In the genomic region with DNA sequence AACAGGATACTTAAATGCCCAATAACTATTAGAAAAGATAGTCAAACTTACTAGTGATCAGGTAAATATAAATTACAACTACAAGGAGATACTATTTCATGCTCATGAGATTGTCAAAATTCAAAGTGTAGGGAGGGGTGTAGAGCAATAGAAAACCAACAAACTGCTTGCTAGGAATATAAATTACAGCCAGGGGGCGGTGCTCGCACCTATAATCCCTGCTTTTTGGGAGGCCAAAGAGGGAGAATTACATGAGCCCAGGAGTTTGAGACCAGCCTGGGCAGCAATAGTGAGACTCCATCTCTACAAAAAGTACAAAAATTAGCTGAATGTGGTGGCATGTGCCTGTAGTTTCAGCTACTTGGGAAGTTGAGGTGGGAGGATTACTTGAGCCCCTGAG, we compare ENCODE assay signal across 9 cellular contexts.
DNase-seq lines count a peak whose midpoint lies in the region; ATAC-seq and TF ChIP-seq lines count a peak whose summit lies in the region.
"Had no signal": no experiment of that assay in that cellular context is flagged by ENCODE, and none has a peak within 500 bp of the region (broad histone marks: within the 10 kb centered on the region; RNA-seq: fewer than 3 reads in every experiment).

No MANE protein-coding gene starts in this region.

- DNase-seq in activated naive CD4-positive, alpha-beta T cell treated with anti-CD3 and anti-CD28 coated beads for 36 hours, result peak; percentile 13
- DNase-seq in activated naive CD4-positive, alpha-beta T cell treated with Interleukin-2 at 50 U/mL for 16 hours, result no peak
- DNase-seq in KBM-7 (peak; percentile 33), chondrocyte (ENCODE audit: low spot score) (no peak), upper lobe of right lung (no peak), hepatic stellate cell (ENCODE audit: low spot score) (no peak), ovary (no peak), suprapubic skin (ENCODE audit: low spot score in 2 of 2) (no peak)
- DNase-seq: CD4-positive, alpha-beta T cell had no signal

- no peak overlapping the region for H3K27ac Mint-ChIP-seq in activated naive CD4-positive, alpha-beta T cell treated with anti-CD3 and anti-CD28 coated beads for 36 hours
- no peak overlapping the region for H3K27ac Mint-ChIP-seq in chondrocyte (ENCODE audit: unreplicated experiment)
- H3K27ac Mint-ChIP-seq: CD4-positive, alpha-beta T cell had no signal

- TF ChIP-seq POLR2A in ovary (IDR thresholded peaks at IDR 0.05) (no peak), suprapubic skin (IDR thresholded peaks at IDR 0.05) (no peak)

- no peaks in the 10 kb centered on the region for H3K36me3 Mint-ChIP-seq in activated naive CD4-positive, alpha-beta T cell treated with anti-CD3 and anti-CD28 coated beads for 36 hours (ENCODE audit: low read depth)
- H3K36me3 Mint-ChIP-seq in chondrocyte (ENCODE audit: low read depth), result no peaks in the 10 kb centered on the region

- in situ Hi-C loops in KBM-7 (cut with MboI; ENCODE audit: low pct_unique_long_range_greater_than_20kb, low sequenced_read_pairs), result no loop called here

- CTCF ChIA-PET in activated naive CD4-positive, alpha-beta T cell treated with anti-CD3 and anti-CD28 coated beads for 36 hours (lab: Charles Lee), result no interaction called here

- no peaks in the 10 kb centered on the region for H3K9me3 Mint-ChIP-seq in activated naive CD4-positive, alpha-beta T cell treated with anti-CD3 and anti-CD28 coated beads for 36 hours
- no peaks in the 10 kb centered on the region for H3K9me3 Mint-ChIP-seq in chondrocyte (ENCODE audit: low read depth)
- H3K9me3 Mint-ChIP-seq: CD4-positive, alpha-beta T cell had no signal

- intact Hi-C loops in activated naive CD4-positive, alpha-beta T cell treated with anti-CD3 and anti-CD28 coated beads for 36 hours (cut with micrococcal nuclease), result loop anchor here (2.0 kb wide), 1 partner anchor 266 kb away; no protein-coding TSS in a partner anchor
- intact Hi-C loops in upper lobe of right lung (cut with DNase I) (no loop called here), ovary (cut with DNase I) (no loop called here)

- TF ChIP-seq EP300 in ovary (IDR thresholded peaks at IDR 0.05), result no peak
- no peak for TF ChIP-seq EP300 in suprapubic skin (IDR thresholded peaks at IDR 0.05)

- H3K4me3 ChIP-seq in upper lobe of right lung (no peak overlapping the region), ovary (no peak overlapping the region), suprapubic skin (no peak overlapping the region)

- H3K4me1 ChIP-seq in upper lobe of right lung (no peaks in the 10 kb centered on the region), ovary (ENCODE audit: insufficient read depth) (no peaks in the 10 kb centered on the region), suprapubic skin (no peaks in the 10 kb centered on the region)

- no peak overlapping the region for H3K4me3 Mint-ChIP-seq in activated naive CD4-positive, alpha-beta T cell treated with anti-CD3 and anti-CD28 coated beads for 36 hours
- no peak overlapping the region for H3K4me3 Mint-ChIP-seq in chondrocyte (ENCODE audit: unreplicated experiment)
- H3K4me3 Mint-ChIP-seq: CD4-positive, alpha-beta T cell had no signal

- peak; percentile 39 for ATAC-seq in upper lobe of right lung

- no peaks in the 10 kb centered on the region for H3K27me3 Mint-ChIP-seq in activated naive CD4-positive, alpha-beta T cell treated with anti-CD3 and anti-CD28 coated beads for 36 hours (ENCODE audit: low read depth)
- peaks cover 5% of the 10 kb centered on the region for H3K27me3 Mint-ChIP-seq in chondrocyte (ENCODE audit: low read depth)
- H3K27me3 Mint-ChIP-seq: CD4-positive, alpha-beta T cell had no signal

- H3K9me3 ChIP-seq in upper lobe of right lung (no peaks in the 10 kb centered on the region), ovary (no peaks in the 10 kb centered on the region), suprapubic skin (no peaks in the 10 kb centered on the region)

- 68 to 69% (median 68%) methylated on average over 2 of the region's 2 CpGs for WGBS in ovary, 3 donors
- 70% methylated on average over 2 of the region's 2 CpGs for WGBS in suprapubic skin

- no peak overlapping the region for H3K27ac ChIP-seq in upper lobe of right lung
- H3K27ac ChIP-seq in ovary, result no peak overlapping the region
- H3K27ac ChIP-seq in suprapubic skin, result no peak overlapping the region

- no peaks in the 10 kb centered on the region for H3K4me1 Mint-ChIP-seq in activated naive CD4-positive, alpha-beta T cell treated with anti-CD3 and anti-CD28 coated beads for 36 hours (ENCODE audit: low read depth)
- H3K4me1 Mint-ChIP-seq in chondrocyte (ENCODE audit: low read depth), result no peaks in the 10 kb centered on the region

- H3K36me3 ChIP-seq in upper lobe of right lung (no peaks in the 10 kb centered on the region), ovary (no peaks in the 10 kb centered on the region), suprapubic skin (no peaks in the 10 kb centered on the region)

- peak; percentile 59 for TF ChIP-seq CTCF in chondrocyte (IDR thresholded peaks at IDR 0.05)
- peak; percentile 15 for TF ChIP-seq CTCF in upper lobe of right lung (IDR thresholded peaks at IDR 0.05)
- TF ChIP-seq CTCF in ovary (IDR thresholded peaks at IDR 0.05), result no peak
- TF ChIP-seq CTCF in suprapubic skin (IDR thresholded peaks at IDR 0.05), result no peak

- H3K27me3 ChIP-seq in upper lobe of right lung, result no peaks in the 10 kb centered on the region
- H3K27me3 ChIP-seq in ovary, result no peaks in the 10 kb centered on the region
- no peaks in the 10 kb centered on the region for H3K27me3 ChIP-seq in suprapubic skin

Comparison
In these comparisons a context has a peak if more than half of its experiments do, and no peak if none do; other contexts are left out.
1. DNase-seq: peak in activated naive CD4-positive, alpha-beta T cell treated with anti-CD3 and anti-CD28 coated beads for 36 hours (single experiment) and KBM-7 (single experiment); none in activated naive CD4-positive, alpha-beta T cell treated with Interleukin-2 at 50 U/mL for 16 hours (single experiment), chondrocyte (single experiment), upper lobe of right lung (single experiment), hepatic stellate cell (single experiment), ovary (0 of 5) and suprapubic skin (0 of 2).
2. CTCF ChIP-seq: peak in chondrocyte (single experiment) and upper lobe of right lung (single experiment); none in ovary (0 of 3) and suprapubic skin (0 of 2).